In the genomic region with DNA sequence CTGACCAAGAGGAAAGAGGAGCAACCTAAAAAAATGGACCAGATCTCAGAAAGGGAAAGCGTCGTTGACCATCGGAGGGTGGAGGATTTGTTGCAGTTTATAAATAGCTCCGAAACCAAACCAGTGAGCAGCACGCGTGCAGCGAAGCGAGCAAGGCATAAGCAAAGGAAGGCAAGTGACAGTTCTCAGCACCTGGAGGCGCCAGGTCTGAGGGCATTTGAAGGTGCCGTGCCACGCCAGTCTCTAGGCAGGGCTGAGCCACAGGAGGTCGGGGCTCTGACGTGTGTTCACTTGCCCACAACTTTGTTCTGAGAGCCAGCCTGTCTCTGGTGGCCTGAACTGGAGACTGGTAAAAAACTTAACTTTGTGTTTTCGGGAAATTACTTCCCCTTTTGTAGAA, we compare ENCODE assay signal across 1 cellular context.
A peak's percentile ranks its signal among the peaks of the same experiment; 100 is the strongest.
TF ChIP-seq lines count a peak whose summit lies in the region.

No MANE protein-coding gene starts in this region.

TF ChIP-seq in GM12878, 131 proteins besides CTCF, POLR2A, EP300 and RAD21 (continued from another document and continues in another):
- TF ChIP-seq, protein P1, sequence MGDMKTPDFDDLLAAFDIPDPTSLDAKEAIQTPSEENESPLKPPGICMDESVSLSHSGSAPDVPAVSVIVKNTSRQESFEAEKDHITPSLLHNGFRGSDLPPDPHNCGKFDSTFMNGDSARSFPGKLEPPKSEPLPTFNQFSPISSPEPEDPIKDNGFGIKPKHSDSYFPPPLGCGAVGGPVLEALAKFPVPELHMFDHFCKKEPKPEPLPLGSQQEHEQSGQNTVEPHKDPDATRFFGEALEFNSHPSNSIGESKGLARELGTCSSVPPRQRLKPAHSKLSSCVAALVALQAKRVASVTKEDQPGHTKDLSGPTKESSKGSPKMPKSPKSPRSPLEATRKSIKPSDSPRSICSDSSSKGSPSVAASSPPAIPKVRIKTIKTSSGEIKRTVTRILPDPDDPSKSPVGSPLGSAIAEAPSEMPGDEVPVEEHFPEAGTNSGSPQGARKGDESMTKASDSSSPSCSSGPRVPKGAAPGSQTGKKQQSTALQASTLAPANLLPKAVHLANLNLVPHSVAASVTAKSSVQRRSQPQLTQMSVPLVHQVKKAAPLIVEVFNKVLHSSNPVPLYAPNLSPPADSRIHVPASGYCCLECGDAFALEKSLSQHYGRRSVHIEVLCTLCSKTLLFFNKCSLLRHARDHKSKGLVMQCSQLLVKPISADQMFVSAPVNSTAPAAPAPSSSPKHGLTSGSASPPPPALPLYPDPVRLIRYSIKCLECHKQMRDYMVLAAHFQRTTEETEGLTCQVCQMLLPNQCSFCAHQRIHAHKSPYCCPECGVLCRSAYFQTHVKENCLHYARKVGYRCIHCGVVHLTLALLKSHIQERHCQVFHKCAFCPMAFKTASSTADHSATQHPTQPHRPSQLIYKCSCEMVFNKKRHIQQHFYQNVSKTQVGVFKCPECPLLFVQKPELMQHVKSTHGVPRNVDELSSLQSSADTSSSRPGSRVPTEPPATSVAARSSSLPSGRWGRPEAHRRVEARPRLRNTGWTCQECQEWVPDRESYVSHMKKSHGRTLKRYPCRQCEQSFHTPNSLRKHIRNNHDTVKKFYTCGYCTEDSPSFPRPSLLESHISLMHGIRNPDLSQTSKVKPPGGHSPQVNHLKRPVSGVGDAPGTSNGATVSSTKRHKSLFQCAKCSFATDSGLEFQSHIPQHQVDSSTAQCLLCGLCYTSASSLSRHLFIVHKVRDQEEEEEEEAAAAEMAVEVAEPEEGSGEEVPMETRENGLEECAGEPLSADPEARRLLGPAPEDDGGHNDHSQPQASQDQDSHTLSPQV (IDR thresholded peaks at IDR 0.05): no peak
- TF ChIP-seq GABPA (IDR thresholded peaks at IDR 0.05; ENCODE audit: low read depth) (no peak), ZZZ3 (IDR thresholded peaks at IDR 0.05; ENCODE audit: control insufficient read depth, insufficient read length, low read depth) (no peak), YBX1 (IDR thresholded peaks at IDR 0.05) (no peak), SP1 (IDR thresholded peaks at IDR 0.05; ENCODE audit: low read depth, low read length) (peak; percentile 91), NR2F1 (conservative IDR thresholded peaks at IDR 0.05) (peak; percentile 86), SMC3 (IDR thresholded peaks at IDR 0.05; ENCODE audit: borderline replicate concordance, low read length) (peak; percentile 38; the same call in 1 of the 2 replicates), SIX5 (IDR thresholded peaks at IDR 0.05; ENCODE audit: low read depth, low read length, severe bottlenecking) (no peak), RUNX3 (IDR thresholded peaks at IDR 0.05; ENCODE audit: low read length) (peak; percentile 87), ZNF207 (IDR thresholded peaks at IDR 0.05; ENCODE audit: borderline replicate concordance) (peak; percentile 15; the same call in 1 of the 2 replicates), YY1 (IDR thresholded peaks at IDR 0.05; ENCODE audit: low read depth, low read length) (peak; percentile 72), DPF2 (IDR thresholded peaks at IDR 0.05) (peak; percentile 88), CHD2 (IDR thresholded peaks at IDR 0.05; ENCODE audit: borderline replicate concordance, low read depth, low read length) (peak; percentile 82; the same call in 1 of the 2 replicates), ATF7 (IDR thresholded peaks at IDR 0.05; ENCODE audit: low read depth) (peak; percentile 70), ZNF217 (IDR thresholded peaks at IDR 0.05) (peak; percentile 78), SMARCA5 (IDR thresholded peaks at IDR 0.05) (no peak; the same call in 1 of the 2 replicates), RELA (IDR thresholded peaks at IDR 0.05; ENCODE audit: borderline replicate concordance, partially characterized antibody) (no peak), TAF1 (IDR thresholded peaks at IDR 0.05; ENCODE audit: borderline replicate concordance, low read depth, low read length) (peak; percentile 45; the same call in 1 of the 2 replicates), MTA2 (IDR thresholded peaks at IDR 0.05; ENCODE audit: low read depth) (peak; percentile 86), NBN (IDR thresholded peaks at IDR 0.05) (peak; percentile 97), MAX (IDR thresholded peaks at IDR 0.05; ENCODE audit: low read depth, low read length) (peak; percentile 65), MLLT1 (IDR thresholded peaks at IDR 0.05) (peak; percentile 84), BHLHE40 (IDR thresholded peaks at IDR 0.05; ENCODE audit: borderline replicate concordance in 1 of 2, low read depth in 2 of 2, low read length in 1 of 2) (peak; percentile 97), ZNF687 (IDR thresholded peaks at IDR 0.05) (peak; percentile 94), SREBF2 (IDR thresholded peaks at IDR 0.05; ENCODE audit: low read length) (no peak), IRF4 (IDR thresholded peaks at IDR 0.05; ENCODE audit: low read depth, low read length) (0 out of 2 replicates have a peak, but pooled peaks have one; percentile 58), KLF5 (IDR thresholded peaks at IDR 0.05; ENCODE audit: partially characterized antibody) (peak; percentile 59), RFX5 (IDR thresholded peaks at IDR 0.05; ENCODE audit: low read depth, low read length) (peak; percentile 68; the same call in 1 of the 2 replicates), MEF2B (IDR thresholded peaks at IDR 0.05; ENCODE audit: partially characterized antibody, poor library complexity, severe bottlenecking) (peak; percentile 95), IKZF2 (IDR thresholded peaks at IDR 0.05) (peak; percentile 81 to 87), EED (IDR thresholded peaks at IDR 0.05; ENCODE audit: low read depth) (peak; percentile 90), FOS (IDR thresholded peaks at IDR 0.05; ENCODE audit: borderline replicate concordance, extremely low read depth, insufficient read length) (no peak), CBX3 (IDR thresholded peaks at IDR 0.05; ENCODE audit: borderline replicate concordance, low read depth) (no peak), HDAC2 (IDR thresholded peaks at IDR 0.05) (no peak)
- TF ChIP-seq, protein P2, sequence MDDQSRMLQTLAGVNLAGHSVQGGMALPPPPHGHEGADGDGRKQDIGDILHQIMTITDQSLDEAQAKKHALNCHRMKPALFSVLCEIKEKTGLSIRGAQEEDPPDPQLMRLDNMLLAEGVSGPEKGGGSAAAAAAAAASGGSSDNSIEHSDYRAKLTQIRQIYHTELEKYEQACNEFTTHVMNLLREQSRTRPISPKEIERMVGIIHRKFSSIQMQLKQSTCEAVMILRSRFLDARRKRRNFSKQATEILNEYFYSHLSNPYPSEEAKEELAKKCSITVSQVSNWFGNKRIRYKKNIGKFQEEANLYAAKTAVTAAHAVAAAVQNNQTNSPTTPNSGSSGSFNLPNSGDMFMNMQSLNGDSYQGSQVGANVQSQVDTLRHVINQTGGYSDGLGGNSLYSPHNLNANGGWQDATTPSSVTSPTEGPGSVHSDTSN (IDR thresholded peaks at IDR 0.05; ENCODE audit: insufficient replicate concordance, low read depth, low read length): peak; percentile 38
- TF ChIP-seq, protein P3, sequence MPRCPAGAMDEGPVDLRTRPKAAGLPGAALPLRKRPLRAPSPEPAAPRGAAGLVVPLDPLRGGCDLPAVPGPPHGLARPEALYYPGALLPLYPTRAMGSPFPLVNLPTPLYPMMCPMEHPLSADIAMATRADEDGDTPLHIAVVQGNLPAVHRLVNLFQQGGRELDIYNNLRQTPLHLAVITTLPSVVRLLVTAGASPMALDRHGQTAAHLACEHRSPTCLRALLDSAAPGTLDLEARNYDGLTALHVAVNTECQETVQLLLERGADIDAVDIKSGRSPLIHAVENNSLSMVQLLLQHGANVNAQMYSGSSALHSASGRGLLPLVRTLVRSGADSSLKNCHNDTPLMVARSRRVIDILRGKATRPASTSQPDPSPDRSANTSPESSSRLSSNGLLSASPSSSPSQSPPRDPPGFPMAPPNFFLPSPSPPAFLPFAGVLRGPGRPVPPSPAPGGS (IDR thresholded peaks at IDR 0.05; ENCODE audit: borderline replicate concordance, insufficient read depth, low read depth, low read length, poor library complexity, severe bottlenecking): peak; percentile 50
- TF ChIP-seq, protein P4, sequence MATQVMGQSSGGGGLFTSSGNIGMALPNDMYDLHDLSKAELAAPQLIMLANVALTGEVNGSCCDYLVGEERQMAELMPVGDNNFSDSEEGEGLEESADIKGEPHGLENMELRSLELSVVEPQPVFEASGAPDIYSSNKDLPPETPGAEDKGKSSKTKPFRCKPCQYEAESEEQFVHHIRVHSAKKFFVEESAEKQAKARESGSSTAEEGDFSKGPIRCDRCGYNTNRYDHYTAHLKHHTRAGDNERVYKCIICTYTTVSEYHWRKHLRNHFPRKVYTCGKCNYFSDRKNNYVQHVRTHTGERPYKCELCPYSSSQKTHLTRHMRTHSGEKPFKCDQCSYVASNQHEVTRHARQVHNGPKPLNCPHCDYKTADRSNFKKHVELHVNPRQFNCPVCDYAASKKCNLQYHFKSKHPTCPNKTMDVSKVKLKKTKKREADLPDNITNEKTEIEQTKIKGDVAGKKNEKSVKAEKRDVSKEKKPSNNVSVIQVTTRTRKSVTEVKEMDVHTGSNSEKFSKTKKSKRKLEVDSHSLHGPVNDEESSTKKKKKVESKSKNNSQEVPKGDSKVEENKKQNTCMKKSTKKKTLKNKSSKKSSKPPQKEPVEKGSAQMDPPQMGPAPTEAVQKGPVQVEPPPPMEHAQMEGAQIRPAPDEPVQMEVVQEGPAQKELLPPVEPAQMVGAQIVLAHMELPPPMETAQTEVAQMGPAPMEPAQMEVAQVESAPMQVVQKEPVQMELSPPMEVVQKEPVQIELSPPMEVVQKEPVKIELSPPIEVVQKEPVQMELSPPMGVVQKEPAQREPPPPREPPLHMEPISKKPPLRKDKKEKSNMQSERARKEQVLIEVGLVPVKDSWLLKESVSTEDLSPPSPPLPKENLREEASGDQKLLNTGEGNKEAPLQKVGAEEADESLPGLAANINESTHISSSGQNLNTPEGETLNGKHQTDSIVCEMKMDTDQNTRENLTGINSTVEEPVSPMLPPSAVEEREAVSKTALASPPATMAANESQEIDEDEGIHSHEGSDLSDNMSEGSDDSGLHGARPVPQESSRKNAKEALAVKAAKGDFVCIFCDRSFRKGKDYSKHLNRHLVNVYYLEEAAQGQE (IDR thresholded peaks at IDR 0.05; ENCODE audit: low read depth, low read length): no peak
- TF ChIP-seq, protein P5, sequence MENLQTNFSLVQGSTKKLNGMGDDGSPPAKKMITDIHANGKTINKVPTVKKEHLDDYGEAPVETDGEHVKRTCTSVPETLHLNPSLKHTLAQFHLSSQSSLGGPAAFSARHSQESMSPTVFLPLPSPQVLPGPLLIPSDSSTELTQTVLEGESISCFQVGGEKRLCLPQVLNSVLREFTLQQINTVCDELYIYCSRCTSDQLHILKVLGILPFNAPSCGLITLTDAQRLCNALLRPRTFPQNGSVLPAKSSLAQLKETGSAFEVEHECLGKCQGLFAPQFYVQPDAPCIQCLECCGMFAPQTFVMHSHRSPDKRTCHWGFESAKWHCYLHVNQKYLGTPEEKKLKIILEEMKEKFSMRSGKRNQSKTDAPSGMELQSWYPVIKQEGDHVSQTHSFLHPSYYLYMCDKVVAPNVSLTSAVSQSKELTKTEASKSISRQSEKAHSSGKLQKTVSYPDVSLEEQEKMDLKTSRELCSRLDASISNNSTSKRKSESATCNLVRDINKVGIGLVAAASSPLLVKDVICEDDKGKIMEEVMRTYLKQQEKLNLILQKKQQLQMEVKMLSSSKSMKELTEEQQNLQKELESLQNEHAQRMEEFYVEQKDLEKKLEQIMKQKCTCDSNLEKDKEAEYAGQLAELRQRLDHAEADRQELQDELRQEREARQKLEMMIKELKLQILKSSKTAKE (IDR thresholded peaks at IDR 0.05; ENCODE audit: low read depth, poor library complexity, severe bottlenecking): peak; percentile 84
- TF ChIP-seq, protein P6, sequence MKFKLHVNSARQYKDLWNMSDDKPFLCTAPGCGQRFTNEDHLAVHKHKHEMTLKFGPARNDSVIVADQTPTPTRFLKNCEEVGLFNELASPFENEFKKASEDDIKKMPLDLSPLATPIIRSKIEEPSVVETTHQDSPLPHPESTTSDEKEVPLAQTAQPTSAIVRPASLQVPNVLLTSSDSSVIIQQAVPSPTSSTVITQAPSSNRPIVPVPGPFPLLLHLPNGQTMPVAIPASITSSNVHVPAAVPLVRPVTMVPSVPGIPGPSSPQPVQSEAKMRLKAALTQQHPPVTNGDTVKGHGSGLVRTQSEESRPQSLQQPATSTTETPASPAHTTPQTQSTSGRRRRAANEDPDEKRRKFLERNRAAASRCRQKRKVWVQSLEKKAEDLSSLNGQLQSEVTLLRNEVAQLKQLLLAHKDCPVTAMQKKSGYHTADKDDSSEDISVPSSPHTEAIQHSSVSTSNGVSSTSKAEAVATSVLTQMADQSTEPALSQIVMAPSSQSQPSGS (IDR thresholded peaks at IDR 0.05; ENCODE audit: low read length): peak; percentile 82; the same call in 1 of the 2 replicates
